Comparison of ENCODE assay signal across 26 cellular contexts in genomic region chr14:74314576-74314975, GRCh38. TPM values are rescaled to one million over a fixed set of nuclear protein-coding genes. Genes with fewer than 3 reads are reported as not detected.
"Had no signal": no experiment of that assay in that cellular context is flagged by ENCODE, and none has a peak within 500 bp of the region (broad histone marks: within the 10 kb centered on the region; RNA-seq: fewer than 3 reads in every experiment).

No MANE protein-coding gene starts in this region.

- DNase-seq: cortex of kidney; effector memory CD4-positive, alpha-beta T cell; gastrocnemius medialis; glutamatergic neuron; immature natural killer cell; left colon; left ventricle myocardium superior; naive thymus-derived CD8-positive, alpha-beta T cell; nucleus accumbens; ovary; sigmoid colon; small intestine; stimulated activated CD4-positive, alpha-beta T cell treated with anti-CD3 and anti-CD28 coated beads, Interleukin-2, amount 100 ng/mL, for 48 hours; stimulated activated naive CD4-positive, alpha-beta T cell treated with Interleukin-2 at 50 U/mL for 16 hours had no signal

- H3K4me1 ChIP-seq: gastrocnemius medialis, sigmoid colon, thyroid gland had no signal

- H3K36me3 ChIP-seq: gastrocnemius medialis, ovary, sigmoid colon, thyroid gland had no signal

- H3K27ac ChIP-seq: gastrocnemius medialis, ovary, sigmoid colon had no signal

- FAIRE-seq: endometrium, keratinocyte, small intestine, urothelium cell line had no signal

- H3K4me3 ChIP-seq: gastrocnemius medialis, ovary, sigmoid colon, thyroid gland had no signal

- ATAC-seq: esophagus mucosa; gastrocnemius medialis; left colon; left ventricle myocardium superior; naive thymus-derived CD8-positive, alpha-beta T cell had no signal

- H3K27me3 ChIP-seq: gastrocnemius medialis, ovary, sigmoid colon, thyroid gland had no signal

- H3K9me3 ChIP-seq: gastrocnemius medialis, ovary, sigmoid colon, thyroid gland had no signal

RNA-seq across cellular contexts. Expression of gene VRTN, which starts 33.7 kb away (rescaled TPM):
- total RNA-seq: esophagus mucosa; fibroblast of lung; fibroblast of villous mesenchyme; gastrocnemius medialis; left colon; left ventricle myocardium superior; lung microvascular endothelial cell; mesenteric fat pad; mononuclear cell; naive thymus-derived CD8-positive, alpha-beta T cell; neural crest cell; posterior vena cava; sigmoid colon; thyroid gland had no signal
- polyA plus RNA-seq: fibroblast of lung; immature natural killer cell; keratinocyte; naive thymus-derived CD8-positive, alpha-beta T cell had no signal
